Comparison of ENCODE assay signal across 12 cellular contexts in the genomic region with DNA sequence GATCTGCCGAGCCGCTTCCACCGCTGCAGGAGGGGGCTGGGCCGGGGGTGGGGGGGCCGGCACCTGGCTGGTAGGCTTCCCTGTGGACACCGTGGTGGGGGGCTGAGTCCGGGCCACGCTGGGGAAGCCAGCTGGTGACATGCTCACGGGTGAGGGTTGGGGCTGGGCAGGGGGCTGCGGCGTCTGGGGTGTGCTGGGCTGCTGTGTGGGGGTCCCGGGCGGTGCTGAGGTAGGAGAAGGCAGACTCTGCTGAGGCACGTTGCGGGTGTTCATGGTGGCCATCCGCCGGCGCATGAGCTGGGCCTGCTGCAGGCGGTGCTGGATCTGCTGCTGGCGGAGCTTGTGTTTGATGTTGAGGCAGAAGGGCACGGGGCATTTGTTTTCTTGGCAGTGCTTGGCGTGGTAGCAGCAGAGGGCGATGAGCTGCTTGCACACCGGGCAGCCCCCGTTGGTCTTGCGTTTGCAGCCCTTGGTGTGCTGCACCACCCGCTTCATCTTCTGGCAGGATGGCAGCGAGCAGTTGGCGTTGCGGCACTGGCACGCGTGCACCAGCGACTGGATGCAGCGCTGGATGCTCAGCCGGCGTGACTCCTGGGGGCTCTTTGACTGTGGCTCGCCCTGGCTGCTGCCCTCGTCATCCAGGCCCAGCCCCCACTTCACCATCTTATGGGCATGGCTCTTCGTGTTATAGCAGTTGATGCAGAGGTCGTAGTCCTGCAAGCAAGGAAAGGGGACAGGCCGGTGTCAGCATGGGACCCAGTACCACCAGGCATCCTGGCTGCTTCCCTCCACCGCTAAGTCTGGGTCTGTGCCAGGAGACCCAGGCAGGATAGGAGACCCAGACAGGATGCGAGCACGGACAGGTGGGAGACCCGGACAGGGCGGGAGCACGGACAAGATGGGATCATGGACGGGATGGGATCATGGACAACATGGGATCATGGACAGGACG.
"Had no signal": no experiment of that assay in that cellular context is flagged by ENCODE, and none has a peak within 500 bp of the region (broad histone marks: within the 10 kb centered on the region; RNA-seq: fewer than 3 reads in every experiment).

No MANE protein-coding gene starts in this region.

- H3K27ac Mint-ChIP-seq: activated CD4-positive, alpha-beta T cell treated with anti-CD3 and anti-CD28 coated beads, Interleukin-2, amount 10 ng/mL, durations not matched to agents 7 days and 5 days had no signal

- H3K27me3 Mint-ChIP-seq: activated CD4-positive, alpha-beta T cell treated with anti-CD3 and anti-CD28 coated beads, Interleukin-2, amount 10 ng/mL, durations not matched to agents 7 days and 5 days; stimulated activated naive CD8-positive, alpha-beta T cell treated with anti-CD3 and anti-CD28 coated beads, Interleukin-15, Interleukin-2, amounts not matched to agents 100 ng/mL and 50 ng/mL, for 24 hours had no signal

- H3K4me3 Mint-ChIP-seq: activated CD4-positive, alpha-beta T cell treated with anti-CD3 and anti-CD28 coated beads, Interleukin-2, amount 10 ng/mL, durations not matched to agents 7 days and 5 days; stimulated activated naive CD8-positive, alpha-beta T cell treated with anti-CD3 and anti-CD28 coated beads, Interleukin-15, Interleukin-2, amounts not matched to agents 100 ng/mL and 50 ng/mL, for 24 hours had no signal

- H3K27me3 ChIP-seq: pancreas, testis had no signal

- H3K27ac ChIP-seq: pancreas, skin epidermis, testis had no signal

- DNase-seq: activated CD4-positive, alpha-beta T cell treated with anti-CD3 and anti-CD28 coated beads, Interleukin-2, amount 10 ng/mL, durations not matched to agents 7 days and 5 days; activated CD8-positive, alpha-beta memory T cell treated with anti-CD3 and anti-CD28 coated beads for 24 hours; activated gamma-delta T cell treated with Interleukin-2 at 50 U/mL for 16 hours; foreskin fibroblast; midbrain; stimulated activated CD4-positive, alpha-beta T cell treated with anti-CD3 and anti-CD28 coated beads, Interleukin-4, amount 100 ng/mL, for 4 hours; stimulated activated CD8-positive, alpha-beta memory T cell treated with anti-CD3 and anti-CD28 coated beads, Interleukin-4, amount 100 ng/mL, for 48 hours; T-helper 9 cell; testis had no signal

- H3K4me1 ChIP-seq: pancreas, testis had no signal

- H3K9me3 Mint-ChIP-seq: activated CD4-positive, alpha-beta T cell treated with anti-CD3 and anti-CD28 coated beads, Interleukin-2, amount 10 ng/mL, durations not matched to agents 7 days and 5 days; stimulated activated naive CD8-positive, alpha-beta T cell treated with anti-CD3 and anti-CD28 coated beads, Interleukin-15, Interleukin-2, amounts not matched to agents 100 ng/mL and 50 ng/mL, for 24 hours had no signal

- H3K9me3 ChIP-seq: pancreas, testis had no signal

- H3K4me1 Mint-ChIP-seq: activated CD4-positive, alpha-beta T cell treated with anti-CD3 and anti-CD28 coated beads, Interleukin-2, amount 10 ng/mL, durations not matched to agents 7 days and 5 days had no signal

- H3K4me3 ChIP-seq: pancreas, skin epidermis, testis had no signal
